ENCODE assay signal across 2 cellular contexts in the genomic region with DNA sequence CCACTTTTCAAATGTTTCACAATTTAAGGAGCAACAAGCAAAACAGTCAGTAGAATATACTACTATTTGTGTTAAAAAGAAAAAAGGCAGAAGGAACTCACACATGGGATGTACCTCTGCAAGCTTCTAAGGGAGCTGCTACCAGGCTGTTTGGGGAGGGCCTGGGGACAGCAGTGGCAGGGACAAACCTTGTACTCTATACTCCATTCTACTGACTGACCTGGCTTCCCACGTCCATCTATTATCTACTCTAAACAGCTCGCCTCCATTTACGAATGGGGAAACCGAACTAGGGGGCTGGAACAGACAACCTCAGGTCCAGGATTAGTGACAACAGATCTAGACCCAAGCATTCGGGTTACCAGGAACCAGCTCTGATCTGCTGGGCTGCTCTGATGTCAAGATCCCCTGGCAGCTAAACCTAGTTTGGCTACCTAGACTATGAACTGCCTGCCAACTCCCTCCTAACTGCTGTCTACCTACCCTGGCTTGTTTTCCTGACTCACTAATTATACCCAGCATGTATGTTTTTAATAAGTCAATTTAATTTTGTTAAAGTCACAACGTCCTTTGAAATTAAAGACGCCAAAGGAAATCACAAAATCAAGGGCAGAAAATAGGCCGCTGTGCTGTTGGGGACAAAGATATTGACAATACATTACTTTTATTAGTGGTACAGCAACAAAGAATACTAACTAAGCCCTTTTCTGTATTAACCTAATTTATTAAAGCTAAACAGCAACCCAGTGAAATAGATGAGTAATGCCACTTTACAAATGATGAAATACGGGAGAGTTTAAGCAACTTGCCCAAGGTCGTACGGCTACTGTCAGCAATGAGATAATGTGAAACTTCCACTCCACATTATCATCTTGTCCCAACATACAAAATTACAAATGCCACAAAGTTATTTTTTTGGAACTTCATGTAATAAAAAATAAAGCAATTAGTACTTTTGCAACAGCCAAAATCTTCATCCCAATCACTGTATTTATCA.
TF ChIP-seq lines count a peak whose summit lies in the region.

No MANE protein-coding gene starts in this region.

TF ChIP-seq in HEK293, 187 proteins besides CTCF, POLR2A, EP300 and RAD21:
- peak; percentile 48; the same call in 1 of the 2 replicates for TF ChIP-seq ZNF10 (tag by site-specific recombination; IDR thresholded peaks at IDR 0.05)
- TF ChIP-seq ZNF221 (tag by site-specific recombination; IDR thresholded peaks at IDR 0.05; ENCODE audit: borderline replicate concordance) = no peak

TF ChIP-seq in K562, 482 proteins besides CTCF, POLR2A, EP300 and RAD21:
- TF ChIP-seq PPARD (CRISPR knock-in tag; IDR thresholded peaks at IDR 0.05) (no peak), CEBPG (CRISPR knock-in tag; IDR thresholded peaks at IDR 0.05) (no peak), CEBPG (tag; conservative IDR thresholded peaks at IDR 0.05 in 1 of 2, IDR thresholded peaks at IDR 0.05 in 1 of 2) (0 out of 4 replicates have a peak, but pooled peaks of 1 of the 2 experiments have one; percentile 12), CBX3 (IDR thresholded peaks at IDR 0.05; ENCODE audit: borderline replicate concordance in 1 of 2, low read length in 2 of 2) (peak in 1 of 2 experiments; percentile 56; a peak in 1 of 3 replicates), ILK (tag; IDR thresholded peaks at IDR 0.05; ENCODE audit: borderline replicate concordance, low read depth) (no peak), TRIM28 (IDR thresholded peaks at IDR 0.05) (peak; percentile 66; the same call in 1 of the 2 replicates), POLR2B (IDR thresholded peaks at IDR 0.05; ENCODE audit: low read depth, partially characterized antibody) (no peak), CEBPB (tag; IDR thresholded peaks at IDR 0.05) (0 out of 2 replicates have a peak, but pooled peaks have one; percentile 34), ZNF134 (CRISPR knock-in tag; conservative IDR thresholded peaks at IDR 0.05) (peak; percentile 77)
- TF ChIP-seq, protein P1, sequence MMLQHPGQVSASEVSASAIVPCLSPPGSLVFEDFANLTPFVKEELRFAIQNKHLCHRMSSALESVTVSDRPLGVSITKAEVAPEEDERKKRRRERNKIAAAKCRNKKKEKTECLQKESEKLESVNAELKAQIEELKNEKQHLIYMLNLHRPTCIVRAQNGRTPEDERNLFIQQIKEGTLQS (IDR thresholded peaks at IDR 0.05) = peak; percentile 35; the same call in 1 of the 2 replicates
- TF ChIP-seq, protein P1 (CRISPR knock-in tag; conservative IDR thresholded peaks at IDR 0.05) = no peak
- TF ChIP-seq, protein P2, sequence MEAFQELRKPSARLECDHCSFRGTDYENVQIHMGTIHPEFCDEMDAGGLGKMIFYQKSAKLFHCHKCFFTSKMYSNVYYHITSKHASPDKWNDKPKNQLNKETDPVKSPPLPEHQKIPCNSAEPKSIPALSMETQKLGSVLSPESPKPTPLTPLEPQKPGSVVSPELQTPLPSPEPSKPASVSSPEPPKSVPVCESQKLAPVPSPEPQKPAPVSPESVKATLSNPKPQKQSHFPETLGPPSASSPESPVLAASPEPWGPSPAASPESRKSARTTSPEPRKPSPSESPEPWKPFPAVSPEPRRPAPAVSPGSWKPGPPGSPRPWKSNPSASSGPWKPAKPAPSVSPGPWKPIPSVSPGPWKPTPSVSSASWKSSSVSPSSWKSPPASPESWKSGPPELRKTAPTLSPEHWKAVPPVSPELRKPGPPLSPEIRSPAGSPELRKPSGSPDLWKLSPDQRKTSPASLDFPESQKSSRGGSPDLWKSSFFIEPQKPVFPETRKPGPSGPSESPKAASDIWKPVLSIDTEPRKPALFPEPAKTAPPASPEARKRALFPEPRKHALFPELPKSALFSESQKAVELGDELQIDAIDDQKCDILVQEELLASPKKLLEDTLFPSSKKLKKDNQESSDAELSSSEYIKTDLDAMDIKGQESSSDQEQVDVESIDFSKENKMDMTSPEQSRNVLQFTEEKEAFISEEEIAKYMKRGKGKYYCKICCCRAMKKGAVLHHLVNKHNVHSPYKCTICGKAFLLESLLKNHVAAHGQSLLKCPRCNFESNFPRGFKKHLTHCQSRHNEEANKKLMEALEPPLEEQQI (IDR thresholded peaks at IDR 0.05) = 0 out of 2 replicates have a peak, but pooled peaks have one; percentile 17
